ENCODE assay signal across 8 cellular contexts in genomic region chr9:137445275-137445807, GRCh38. TPM values are rescaled to one million over a fixed set of nuclear protein-coding genes. Genes with fewer than 3 reads are reported as not detected.
DNase-seq lines count a peak whose midpoint lies in the region; ATAC-seq, FAIRE-seq and TF ChIP-seq lines count a peak whose summit lies in the region.

No MANE protein-coding gene starts in this region.

- H3K4me3 ChIP-seq in right cardiac atrium (ENCODE audit: low read length) (no peak overlapping the region), small intestine (ENCODE audit: low read depth in 1 of 2, low read length in 2 of 2) (no peak overlapping the region)

- intact Hi-C loops in right cardiac atrium (cut with DNase I) = no loop called here

- DNase-seq in Ammon's horn (ENCODE audit: low spot score) = peak; percentile 83
- peak; percentile 89 for DNase-seq in GM20000 (ENCODE audit: low spot score)
- peak; percentile 88 for DNase-seq in NAMALWA (ENCODE audit: low spot score)
- DNase-seq in T-helper 2 cell = peak; percentile 57 to 82 (median 74)
- DNase-seq in amygdala (lab: John Stamatoyannopoulos, UW) = peak in 34 of 56 donors; percentile 17 to 81 (median 46)
- peak; percentile 76 to 92 (median 90) for DNase-seq in right cardiac atrium
- DNase-seq in small intestine = peak; percentile 89

- FAIRE-seq in small intestine (lab: Jason Lieb, UNC) = no peak

- TF ChIP-seq CTCF in GM20000 (IDR thresholded peaks at IDR 0.05; ENCODE audit: extremely low read depth, missing control alignments) = peak; percentile 91

- H3K27me3 ChIP-seq in right cardiac atrium (ENCODE audit: control insufficient read depth, insufficient read depth) (no peaks in the 10 kb centered on the region), small intestine (ENCODE audit: control insufficient read depth in 2 of 2, insufficient read depth in 2 of 2, low read length in 2 of 2) (no peaks in the 10 kb centered on the region)

- H3K4me1 ChIP-seq in right cardiac atrium (ENCODE audit: control insufficient read depth, insufficient read depth, low read length) (no peaks in the 10 kb centered on the region), small intestine (ENCODE audit: control insufficient read depth in 2 of 2, insufficient read depth in 1 of 2, low read depth in 1 of 2, low read length in 1 of 2) (no peaks in the 10 kb centered on the region)

- 18% methylated on average over 14 of the region's 14 CpGs for WGBS in right cardiac atrium
- 2 to 15% (median 7%) methylated on average over 14 of the region's 14 CpGs for WGBS in small intestine, 3 donors

- H3K9me3 ChIP-seq in right cardiac atrium (ENCODE audit: control insufficient read depth, low read length) = no peaks in the 10 kb centered on the region
- no peaks in the 10 kb centered on the region for H3K9me3 ChIP-seq in small intestine (ENCODE audit: control insufficient read depth, low read depth)

- peak; percentile 47 to 60 for ATAC-seq in right cardiac atrium
- ATAC-seq in GM21528 (IDR thresholded peaks at IDR 0.05; ENCODE audit: low FRiP score, unreplicated experiment) = no peak

- peaks cover 0 to 6% of the 10 kb centered on the region in 2 donors for H3K36me3 ChIP-seq in small intestine (ENCODE audit: control insufficient read depth in 2 of 2, insufficient read depth in 2 of 2, low read length in 2 of 2)

- H3K27ac ChIP-seq in right cardiac atrium (ENCODE audit: low read length) = no peak overlapping the region
- no peak overlapping the region for H3K27ac ChIP-seq in small intestine (ENCODE audit: low read depth in 1 of 2, low read length in 1 of 2)

RNA-seq across cellular contexts. Expression of gene ENTPD8, which starts 4.2 kb away (rescaled TPM):
- not detected for total RNA-seq in right cardiac atrium
- polyA plus RNA-seq in right cardiac atrium (not detected), small intestine (10 to 100 TPM; 15.9 to 85.4 (median 62.8) TPM)

RNA-seq across cellular contexts. Expression of gene NSMF, which starts 13.8 kb away (rescaled TPM):
- total RNA-seq in right cardiac atrium = 10 to 100 TPM; 12.4 to 21.5 (median 18.6) TPM
- polyA plus RNA-seq in right cardiac atrium = 25.5 TPM
- 10 to 100 TPM; 34.0 to 76.9 (median 57.3) TPM for polyA plus RNA-seq in small intestine

RNA-seq across cellular contexts. Expression of gene NOXA1, which starts 22.1 kb away (rescaled TPM):
- total RNA-seq in right cardiac atrium = 1 to 10 TPM; 3.1 to 7.5 (median 4.5) TPM
- polyA plus RNA-seq in right cardiac atrium = 4.3 TPM
- polyA plus RNA-seq in small intestine = 10 to 100 TPM in 2 of 3 donors, 1 to 10 TPM in 1; 8.0 to 38.0 (median 24.9) TPM

RNA-seq across cellular contexts. Expression of gene EXD3, which starts 22.4 kb away (rescaled TPM):
- total RNA-seq in right cardiac atrium = 10 to 100 TPM in 2 of 4 donors, 1 to 10 TPM in 2; 7.9 to 13.4 (median 11.1) TPM
- 14.6 TPM for polyA plus RNA-seq in right cardiac atrium
- 10 to 100 TPM; 15.0 to 36.2 (median 28.6) TPM for polyA plus RNA-seq in small intestine

Comparison
In these comparisons a context has a peak if more than half of its experiments do, and no peak if none do; other contexts are left out.
1. RNA of gene ENTPD8, which starts 4.2 kb away (polyA plus RNA-seq): 15.9 to 85.4 TPM in small intestine; not detected in right cardiac atrium (single experiment); every median in the first group is over 10 times any median in the second.
2. Peak in every context shown above with its lines, with median percentiles within 50 percentile points of each other: DNase-seq.